ENCODE assay signal across 1 cellular context in genomic region chr16:85153656-85154091, GRCh38.
TF ChIP-seq lines count a peak whose summit lies in the region.

No MANE protein-coding gene starts in this region.

TF ChIP-seq in HepG2, 621 proteins besides CTCF, POLR2A, EP300 and RAD21 (continued from another document):
- TF ChIP-seq HES4 (CRISPR knock-in tag; IDR thresholded peaks at IDR 0.05; ENCODE audit: borderline replicate concordance) (peak; percentile 39; the same call in 1 of the 2 replicates), THAP11 (CRISPR knock-in tag; IDR thresholded peaks at IDR 0.05) (no peak), ZFP36L2 (CRISPR knock-in tag; IDR thresholded peaks at IDR 0.05) (no peak), ZEB1 (IDR thresholded peaks at IDR 0.05; ENCODE audit: insufficient replicate concordance, low read depth) (no peak), ZNF570 (CRISPR knock-in tag; IDR thresholded peaks at IDR 0.05; ENCODE audit: borderline replicate concordance) (no peak), GFI1 (CRISPR knock-in tag; IDR thresholded peaks at IDR 0.05; ENCODE audit: borderline replicate concordance) (no peak), CENPT (CRISPR knock-in tag; IDR thresholded peaks at IDR 0.05; ENCODE audit: low read depth) (0 out of 2 replicates have a peak, but pooled peaks have one; percentile 34), ZNF567 (CRISPR knock-in tag; IDR thresholded peaks at IDR 0.05; ENCODE audit: borderline replicate concordance) (no peak), ZNF331 (CRISPR knock-in tag; IDR thresholded peaks at IDR 0.05) (no peak), ZMYM3 (CRISPR knock-in tag; IDR thresholded peaks at IDR 0.05) (peak; percentile 87), HNRNPH1 (optimal IDR thresholded peaks at IDR 0.05; ENCODE audit: low read depth, low read length) (no peak), ADNP (CRISPR knock-in tag; IDR thresholded peaks at IDR 0.05) (0 out of 2 replicates have a peak, but pooled peaks have one; percentile 15), SMAD1 (CRISPR knock-in tag; IDR thresholded peaks at IDR 0.05; ENCODE audit: borderline replicate concordance, low read depth) (peak; percentile 49; the same call in 1 of the 2 replicates), ZNF296 (CRISPR knock-in tag; conservative IDR thresholded peaks at IDR 0.05) (no peak), ATF2 (CRISPR knock-in tag; IDR thresholded peaks at IDR 0.05) (no peak), HOXA7 (CRISPR knock-in tag; IDR thresholded peaks at IDR 0.05) (no peak), UBTF (CRISPR knock-in tag; IDR thresholded peaks at IDR 0.05) (peak; percentile 45; the same call in 1 of the 2 replicates)
- TF ChIP-seq, protein P1, sequence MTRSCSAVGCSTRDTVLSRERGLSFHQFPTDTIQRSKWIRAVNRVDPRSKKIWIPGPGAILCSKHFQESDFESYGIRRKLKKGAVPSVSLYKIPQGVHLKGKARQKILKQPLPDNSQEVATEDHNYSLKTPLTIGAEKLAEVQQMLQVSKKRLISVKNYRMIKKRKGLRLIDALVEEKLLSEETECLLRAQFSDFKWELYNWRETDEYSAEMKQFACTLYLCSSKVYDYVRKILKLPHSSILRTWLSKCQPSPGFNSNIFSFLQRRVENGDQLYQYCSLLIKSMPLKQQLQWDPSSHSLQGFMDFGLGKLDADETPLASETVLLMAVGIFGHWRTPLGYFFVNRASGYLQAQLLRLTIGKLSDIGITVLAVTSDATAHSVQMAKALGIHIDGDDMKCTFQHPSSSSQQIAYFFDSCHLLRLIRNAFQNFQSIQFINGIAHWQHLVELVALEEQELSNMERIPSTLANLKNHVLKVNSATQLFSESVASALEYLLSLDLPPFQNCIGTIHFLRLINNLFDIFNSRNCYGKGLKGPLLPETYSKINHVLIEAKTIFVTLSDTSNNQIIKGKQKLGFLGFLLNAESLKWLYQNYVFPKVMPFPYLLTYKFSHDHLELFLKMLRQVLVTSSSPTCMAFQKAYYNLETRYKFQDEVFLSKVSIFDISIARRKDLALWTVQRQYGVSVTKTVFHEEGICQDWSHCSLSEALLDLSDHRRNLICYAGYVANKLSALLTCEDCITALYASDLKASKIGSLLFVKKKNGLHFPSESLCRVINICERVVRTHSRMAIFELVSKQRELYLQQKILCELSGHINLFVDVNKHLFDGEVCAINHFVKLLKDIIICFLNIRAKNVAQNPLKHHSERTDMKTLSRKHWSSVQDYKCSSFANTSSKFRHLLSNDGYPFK (CRISPR knock-in tag; IDR thresholded peaks at IDR 0.05; ENCODE audit: borderline replicate concordance): peak; percentile 18; the same call in 1 of the 2 replicates
- TF ChIP-seq, protein P2, sequence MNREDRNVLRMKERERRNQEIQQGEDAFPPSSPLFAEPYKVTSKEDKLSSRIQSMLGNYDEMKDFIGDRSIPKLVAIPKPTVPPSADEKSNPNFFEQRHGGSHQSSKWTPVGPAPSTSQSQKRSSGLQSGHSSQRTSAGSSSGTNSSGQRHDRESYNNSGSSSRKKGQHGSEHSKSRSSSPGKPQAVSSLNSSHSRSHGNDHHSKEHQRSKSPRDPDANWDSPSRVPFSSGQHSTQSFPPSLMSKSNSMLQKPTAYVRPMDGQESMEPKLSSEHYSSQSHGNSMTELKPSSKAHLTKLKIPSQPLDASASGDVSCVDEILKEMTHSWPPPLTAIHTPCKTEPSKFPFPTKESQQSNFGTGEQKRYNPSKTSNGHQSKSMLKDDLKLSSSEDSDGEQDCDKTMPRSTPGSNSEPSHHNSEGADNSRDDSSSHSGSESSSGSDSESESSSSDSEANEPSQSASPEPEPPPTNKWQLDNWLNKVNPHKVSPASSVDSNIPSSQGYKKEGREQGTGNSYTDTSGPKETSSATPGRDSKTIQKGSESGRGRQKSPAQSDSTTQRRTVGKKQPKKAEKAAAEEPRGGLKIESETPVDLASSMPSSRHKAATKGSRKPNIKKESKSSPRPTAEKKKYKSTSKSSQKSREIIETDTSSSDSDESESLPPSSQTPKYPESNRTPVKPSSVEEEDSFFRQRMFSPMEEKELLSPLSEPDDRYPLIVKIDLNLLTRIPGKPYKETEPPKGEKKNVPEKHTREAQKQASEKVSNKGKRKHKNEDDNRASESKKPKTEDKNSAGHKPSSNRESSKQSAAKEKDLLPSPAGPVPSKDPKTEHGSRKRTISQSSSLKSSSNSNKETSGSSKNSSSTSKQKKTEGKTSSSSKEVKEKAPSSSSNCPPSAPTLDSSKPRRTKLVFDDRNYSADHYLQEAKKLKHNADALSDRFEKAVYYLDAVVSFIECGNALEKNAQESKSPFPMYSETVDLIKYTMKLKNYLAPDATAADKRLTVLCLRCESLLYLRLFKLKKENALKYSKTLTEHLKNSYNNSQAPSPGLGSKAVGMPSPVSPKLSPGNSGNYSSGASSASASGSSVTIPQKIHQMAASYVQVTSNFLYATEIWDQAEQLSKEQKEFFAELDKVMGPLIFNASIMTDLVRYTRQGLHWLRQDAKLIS (CRISPR knock-in tag; IDR thresholded peaks at IDR 0.05): no peak
- TF ChIP-seq, protein P3, sequence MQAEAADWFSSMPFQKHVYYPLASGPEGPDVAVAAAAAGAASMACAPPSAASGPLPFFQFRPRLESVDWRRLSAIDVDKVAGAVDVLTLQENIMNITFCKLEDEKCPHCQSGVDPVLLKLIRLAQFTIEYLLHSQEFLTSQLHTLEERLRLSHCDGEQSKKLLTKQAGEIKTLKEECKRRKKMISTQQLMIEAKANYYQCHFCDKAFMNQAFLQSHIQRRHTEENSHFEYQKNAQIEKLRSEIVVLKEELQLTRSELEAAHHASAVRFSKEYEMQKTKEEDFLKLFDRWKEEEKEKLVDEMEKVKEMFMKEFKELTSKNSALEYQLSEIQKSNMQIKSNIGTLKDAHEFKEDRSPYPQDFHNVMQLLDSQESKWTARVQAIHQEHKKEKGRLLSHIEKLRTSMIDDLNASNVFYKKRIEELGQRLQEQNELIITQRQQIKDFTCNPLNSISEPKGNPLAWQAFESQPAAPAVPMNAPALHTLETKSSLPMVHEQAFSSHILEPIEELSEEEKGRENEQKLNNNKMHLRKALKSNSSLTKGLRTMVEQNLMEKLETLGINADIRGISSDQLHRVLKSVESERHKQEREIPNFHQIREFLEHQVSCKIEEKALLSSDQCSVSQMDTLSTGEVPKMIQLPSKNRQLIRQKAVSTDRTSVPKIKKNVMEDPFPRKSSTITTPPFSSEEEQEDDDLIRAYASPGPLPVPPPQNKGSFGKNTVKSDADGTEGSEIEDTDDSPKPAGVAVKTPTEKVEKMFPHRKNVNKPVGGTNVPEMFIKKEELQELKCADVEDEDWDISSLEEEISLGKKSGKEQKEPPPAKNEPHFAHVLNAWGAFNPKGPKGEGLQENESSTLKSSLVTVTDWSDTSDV (CRISPR knock-in tag; IDR thresholded peaks at IDR 0.05): no peak
- TF ChIP-seq, protein P4, sequence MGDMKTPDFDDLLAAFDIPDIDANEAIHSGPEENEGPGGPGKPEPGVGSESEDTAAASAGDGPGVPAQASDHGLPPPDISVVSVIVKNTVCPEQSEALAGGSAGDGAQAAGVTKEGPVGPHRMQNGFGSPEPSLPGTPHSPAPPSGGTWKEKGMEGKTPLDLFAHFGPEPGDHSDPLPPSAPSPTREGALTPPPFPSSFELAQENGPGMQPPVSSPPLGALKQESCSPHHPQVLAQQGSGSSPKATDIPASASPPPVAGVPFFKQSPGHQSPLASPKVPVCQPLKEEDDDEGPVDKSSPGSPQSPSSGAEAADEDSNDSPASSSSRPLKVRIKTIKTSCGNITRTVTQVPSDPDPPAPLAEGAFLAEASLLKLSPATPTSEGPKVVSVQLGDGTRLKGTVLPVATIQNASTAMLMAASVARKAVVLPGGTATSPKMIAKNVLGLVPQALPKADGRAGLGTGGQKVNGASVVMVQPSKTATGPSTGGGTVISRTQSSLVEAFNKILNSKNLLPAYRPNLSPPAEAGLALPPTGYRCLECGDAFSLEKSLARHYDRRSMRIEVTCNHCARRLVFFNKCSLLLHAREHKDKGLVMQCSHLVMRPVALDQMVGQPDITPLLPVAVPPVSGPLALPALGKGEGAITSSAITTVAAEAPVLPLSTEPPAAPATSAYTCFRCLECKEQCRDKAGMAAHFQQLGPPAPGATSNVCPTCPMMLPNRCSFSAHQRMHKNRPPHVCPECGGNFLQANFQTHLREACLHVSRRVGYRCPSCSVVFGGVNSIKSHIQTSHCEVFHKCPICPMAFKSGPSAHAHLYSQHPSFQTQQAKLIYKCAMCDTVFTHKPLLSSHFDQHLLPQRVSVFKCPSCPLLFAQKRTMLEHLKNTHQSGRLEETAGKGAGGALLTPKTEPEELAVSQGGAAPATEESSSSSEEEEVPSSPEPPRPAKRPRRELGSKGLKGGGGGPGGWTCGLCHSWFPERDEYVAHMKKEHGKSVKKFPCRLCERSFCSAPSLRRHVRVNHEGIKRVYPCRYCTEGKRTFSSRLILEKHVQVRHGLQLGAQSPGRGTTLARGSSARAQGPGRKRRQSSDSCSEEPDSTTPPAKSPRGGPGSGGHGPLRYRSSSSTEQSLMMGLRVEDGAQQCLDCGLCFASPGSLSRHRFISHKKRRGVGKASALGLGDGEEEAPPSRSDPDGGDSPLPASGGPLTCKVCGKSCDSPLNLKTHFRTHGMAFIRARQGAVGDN (CRISPR knock-in tag; IDR thresholded peaks at IDR 0.05): peak; percentile 72
- TF ChIP-seq, protein P5, sequence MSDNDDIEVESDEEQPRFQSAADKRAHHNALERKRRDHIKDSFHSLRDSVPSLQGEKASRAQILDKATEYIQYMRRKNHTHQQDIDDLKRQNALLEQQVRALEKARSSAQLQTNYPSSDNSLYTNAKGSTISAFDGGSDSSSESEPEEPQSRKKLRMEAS (IDR thresholded peaks at IDR 0.05): peak; percentile 44; the same call in 1 of the 2 replicates
- TF ChIP-seq, protein P6, sequence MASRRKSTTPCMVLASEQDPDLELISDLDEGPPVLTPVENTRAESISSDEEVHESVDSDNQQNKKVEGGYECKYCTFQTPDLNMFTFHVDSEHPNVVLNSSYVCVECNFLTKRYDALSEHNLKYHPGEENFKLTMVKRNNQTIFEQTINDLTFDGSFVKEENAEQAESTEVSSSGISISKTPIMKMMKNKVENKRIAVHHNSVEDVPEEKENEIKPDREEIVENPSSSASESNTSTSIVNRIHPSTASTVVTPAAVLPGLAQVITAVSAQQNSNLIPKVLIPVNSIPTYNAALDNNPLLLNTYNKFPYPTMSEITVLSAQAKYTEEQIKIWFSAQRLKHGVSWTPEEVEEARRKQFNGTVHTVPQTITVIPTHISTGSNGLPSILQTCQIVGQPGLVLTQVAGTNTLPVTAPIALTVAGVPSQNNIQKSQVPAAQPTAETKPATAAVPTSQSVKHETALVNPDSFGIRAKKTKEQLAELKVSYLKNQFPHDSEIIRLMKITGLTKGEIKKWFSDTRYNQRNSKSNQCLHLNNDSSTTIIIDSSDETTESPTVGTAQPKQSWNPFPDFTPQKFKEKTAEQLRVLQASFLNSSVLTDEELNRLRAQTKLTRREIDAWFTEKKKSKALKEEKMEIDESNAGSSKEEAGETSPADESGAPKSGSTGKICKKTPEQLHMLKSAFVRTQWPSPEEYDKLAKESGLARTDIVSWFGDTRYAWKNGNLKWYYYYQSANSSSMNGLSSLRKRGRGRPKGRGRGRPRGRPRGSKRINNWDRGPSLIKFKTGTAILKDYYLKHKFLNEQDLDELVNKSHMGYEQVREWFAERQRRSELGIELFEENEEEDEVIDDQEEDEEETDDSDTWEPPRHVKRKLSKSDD (CRISPR knock-in tag; IDR thresholded peaks at IDR 0.05; ENCODE audit: low read depth): no peak
